ENCODE assay signal across 11 cellular contexts in the genomic region with DNA sequence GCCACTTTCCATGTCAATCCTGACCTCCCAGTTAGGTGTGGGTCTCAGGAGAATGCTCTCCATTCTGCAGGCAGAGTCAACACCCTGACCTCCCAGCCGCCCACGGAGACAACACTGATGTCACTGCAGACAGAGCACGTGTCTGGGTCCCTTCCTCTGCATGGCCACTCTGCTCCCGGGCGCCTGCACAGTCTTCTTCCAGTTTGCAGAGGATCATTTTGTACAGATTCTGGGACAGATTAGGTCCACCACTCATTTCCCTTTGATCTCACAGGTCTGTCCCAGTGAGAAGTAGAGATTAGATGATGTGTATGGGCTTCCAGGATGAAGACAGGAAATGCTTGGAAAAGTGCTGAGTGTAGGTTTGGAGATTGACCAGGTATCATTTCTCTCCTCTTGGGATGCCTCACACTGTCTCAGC. TPM values are rescaled to one million over a fixed set of nuclear protein-coding genes. Genes with fewer than 3 reads are reported as not detected.
DNase-seq lines count a peak whose midpoint lies in the region; ATAC-seq and TF ChIP-seq lines count a peak whose summit lies in the region.
"Had no signal": no experiment of that assay in that cellular context is flagged by ENCODE, and none has a peak within 500 bp of the region (broad histone marks: within the 10 kb centered on the region; RNA-seq: fewer than 3 reads in every experiment).

No MANE protein-coding gene starts in this region.

- CTCF ChIA-PET in activated CD4-positive, alpha-beta memory T cell treated with anti-CD3 and anti-CD28 coated beads for 36 hours (lab: Charles Lee) = no interaction called here
- CTCF ChIA-PET in activated CD4-positive, alpha-beta memory T cell treated with anti-CD3 and anti-CD28 coated beads, Interleukin-2, amount 10 ng/mL, durations not matched to agents 7 days and 5 days (lab: Charles Lee) = no interaction called here

- no peaks in the 10 kb centered on the region for H3K9me3 Mint-ChIP-seq in activated CD4-positive, alpha-beta memory T cell treated with anti-CD3 and anti-CD28 coated beads for 36 hours
- no peaks in the 10 kb centered on the region for H3K9me3 Mint-ChIP-seq in activated CD4-positive, alpha-beta memory T cell treated with anti-CD3 and anti-CD28 coated beads, Interleukin-2, amount 10 ng/mL, durations not matched to agents 7 days and 5 days

- H3K36me3 Mint-ChIP-seq in activated CD4-positive, alpha-beta memory T cell treated with anti-CD3 and anti-CD28 coated beads for 36 hours = no peaks in the 10 kb centered on the region
- no peaks in the 10 kb centered on the region for H3K36me3 Mint-ChIP-seq in activated CD4-positive, alpha-beta memory T cell treated with anti-CD3 and anti-CD28 coated beads, Interleukin-2, amount 10 ng/mL, durations not matched to agents 7 days and 5 days (ENCODE audit: low read depth)

- H3K27ac Mint-ChIP-seq in activated CD4-positive, alpha-beta memory T cell treated with anti-CD3 and anti-CD28 coated beads for 36 hours = no peak overlapping the region
- H3K27ac Mint-ChIP-seq in activated CD4-positive, alpha-beta memory T cell treated with anti-CD3 and anti-CD28 coated beads, Interleukin-2, amount 10 ng/mL, durations not matched to agents 7 days and 5 days = no peak overlapping the region

- intact Hi-C loops in activated CD4-positive, alpha-beta memory T cell treated with anti-CD3 and anti-CD28 coated beads for 36 hours (cut with micrococcal nuclease) = no loop called here
- intact Hi-C loops in lower lobe of right lung (cut with DNase I) (no loop called here), transverse colon (cut with DNase I; ENCODE audit: low total_unique reads) (no loop called here)

- H3K9me3 ChIP-seq in lower lobe of right lung (no peaks in the 10 kb centered on the region), transverse colon (no peaks in the 10 kb centered on the region)

- TF ChIP-seq EP300 in transverse colon (IDR thresholded peaks at IDR 0.05; ENCODE audit: low read depth) = no peak

- TF ChIP-seq POLR2A in transverse colon (IDR thresholded peaks at IDR 0.05) = no peak

- no peaks in the 10 kb centered on the region for H3K4me1 Mint-ChIP-seq in activated CD4-positive, alpha-beta memory T cell treated with anti-CD3 and anti-CD28 coated beads for 36 hours (ENCODE audit: low read depth)
- peaks cover 4% of the 10 kb centered on the region for H3K4me1 Mint-ChIP-seq in activated CD4-positive, alpha-beta memory T cell treated with anti-CD3 and anti-CD28 coated beads, Interleukin-2, amount 10 ng/mL, durations not matched to agents 7 days and 5 days

- POLR2A ChIA-PET in activated CD4-positive, alpha-beta memory T cell treated with anti-CD3 and anti-CD28 coated beads for 36 hours (lab: Charles Lee) = no interaction called here
- POLR2A ChIA-PET in activated CD4-positive, alpha-beta memory T cell treated with anti-CD3 and anti-CD28 coated beads, Interleukin-2, amount 10 ng/mL, durations not matched to agents 7 days and 5 days (lab: Charles Lee) = no interaction called here

- H3K27me3 ChIP-seq in lower lobe of right lung (ENCODE audit: low read depth) (no peaks in the 10 kb centered on the region), transverse colon (peaks cover 2% of the 10 kb centered on the region)

- peaks cover 26% of the 10 kb centered on the region for H3K4me1 ChIP-seq in lower lobe of right lung
- peaks cover 0 to 8% (median 4%) of the 10 kb centered on the region in 4 donors for H3K4me1 ChIP-seq in transverse colon

- no peak overlapping the region for H3K4me3 ChIP-seq in choroid plexus epithelial cell (ENCODE audit: low read depth, low read length)
- H3K4me3 ChIP-seq in lower lobe of right lung = no peak overlapping the region
- H3K4me3 ChIP-seq in transverse colon = no peak overlapping the region

- in situ Hi-C loops in transverse colon (cut with MboI; ENCODE audit: low pct_ligation_motif_present in 1 of 4, low pct_unique_long_range_greater_than_20kb in 1 of 4, low sequenced_read_pairs in 3 of 4) = loop anchor here in 1 of 4 donors (25.0 kb wide), 1 partner anchor 114 kb away; no protein-coding TSS in a partner anchor

- peaks cover 17% of the 10 kb centered on the region for H3K27me3 Mint-ChIP-seq in activated CD4-positive, alpha-beta memory T cell treated with anti-CD3 and anti-CD28 coated beads for 36 hours
- H3K27me3 Mint-ChIP-seq in activated CD4-positive, alpha-beta memory T cell treated with anti-CD3 and anti-CD28 coated beads, Interleukin-2, amount 10 ng/mL, durations not matched to agents 7 days and 5 days = peaks cover 29% of the 10 kb centered on the region

- TF ChIP-seq CTCF in choroid plexus epithelial cell (conservative IDR thresholded peaks at IDR 0.05; ENCODE audit: low read depth, low read length) = no peak
- no peak for TF ChIP-seq CTCF in lower lobe of right lung (IDR thresholded peaks at IDR 0.05)
- TF ChIP-seq CTCF in transverse colon (IDR thresholded peaks at IDR 0.05) = no peak

- DNase-seq in activated CD4-positive, alpha-beta memory T cell treated with anti-CD3 and anti-CD28 coated beads for 36 hours = peak; percentile 42
- no peak for DNase-seq in activated CD4-positive, alpha-beta memory T cell treated with anti-CD3 and anti-CD28 coated beads, Interleukin-2, amount 10 ng/mL, durations not matched to agents 7 days and 5 days
- DNase-seq in choroid plexus epithelial cell (ENCODE audit: low read depth) = peak; percentile 77
- DNase-seq in lower lobe of right lung = peak; percentile 70
- DNase-seq in transverse colon = no peak
- DNase-seq in mesenteric fat pad (ENCODE audit: low spot score) = no peak
- no peak for DNase-seq in UCSD-AML1 (lab: John Stamatoyannopoulos, UW; ENCODE audit: unreplicated experiment)
- DNase-seq: activated CD4-positive, alpha-beta T cell treated with anti-CD3 and anti-CD28 coated beads, Interleukin-2, amount 50 U/mL, for 4 hours; AML-193 had no signal

- peak overlapping the region; percentile 73 for H3K27ac ChIP-seq in lower lobe of right lung
- H3K27ac ChIP-seq in transverse colon = peak overlapping the region; percentile 0 to 45 (median 20)

- no peak overlapping the region for H3K4me3 Mint-ChIP-seq in activated CD4-positive, alpha-beta memory T cell treated with anti-CD3 and anti-CD28 coated beads for 36 hours
- no peak overlapping the region for H3K4me3 Mint-ChIP-seq in activated CD4-positive, alpha-beta memory T cell treated with anti-CD3 and anti-CD28 coated beads, Interleukin-2, amount 10 ng/mL, durations not matched to agents 7 days and 5 days

- peak; percentile 47 to 56 for ATAC-seq in lower lobe of right lung
- no peak for ATAC-seq in HG02759 (IDR thresholded peaks at IDR 0.05; ENCODE audit: unreplicated experiment)

- WGBS in transverse colon (ENCODE audit: low coverage in 1 of 2), 2 donors = 61% methylated on average over 5 of the region's 5 CpGs; no CpG with 5 or more reads in 1 of the 2 donors

- H3K36me3 ChIP-seq in lower lobe of right lung (no peaks in the 10 kb centered on the region), transverse colon (no peaks in the 10 kb centered on the region)

RNA-seq across cellular contexts. Expression of a gene that starts 8.1 kb away (rescaled TPM):
- not detected for total RNA-seq in activated CD4-positive, alpha-beta memory T cell treated with anti-CD3 and anti-CD28 coated beads for 36 hours
- total RNA-seq in activated CD4-positive, alpha-beta memory T cell treated with anti-CD3 and anti-CD28 coated beads, Interleukin-2, amount 10 ng/mL, durations not matched to agents 7 days and 5 days = not detected
- total RNA-seq in lower lobe of right lung (2.8 TPM), transverse colon (not detected), mesenteric fat pad (not detected)
- total RNA-seq: epithelial cell of proximal tubule had no signal

RNA-seq across cellular contexts. Expression of a gene that starts 15.7 kb away (rescaled TPM):
- 10 to 100 TPM; 14.9 to 16.3 TPM for total RNA-seq in activated CD4-positive, alpha-beta memory T cell treated with anti-CD3 and anti-CD28 coated beads for 36 hours
- total RNA-seq in activated CD4-positive, alpha-beta memory T cell treated with anti-CD3 and anti-CD28 coated beads, Interleukin-2, amount 10 ng/mL, durations not matched to agents 7 days and 5 days = 10 to 100 TPM; 27.0 to 28.7 TPM
- total RNA-seq in lower lobe of right lung = 4.2 TPM
- total RNA-seq in transverse colon = 10 to 100 TPM in 1 of 4 donors, 1 to 10 TPM in 3; 1.9 to 18.0 (median 4.4) TPM
- 0.90 TPM for total RNA-seq in mesenteric fat pad

RNA-seq across cellular contexts. Expression of a gene that starts 49.3 kb away (rescaled TPM):
- total RNA-seq in activated CD4-positive, alpha-beta memory T cell treated with anti-CD3 and anti-CD28 coated beads for 36 hours = 1 to 10 TPM; 1.0 to 1.3 TPM
- 1 to 10 TPM; 2.0 to 2.2 TPM for total RNA-seq in activated CD4-positive, alpha-beta memory T cell treated with anti-CD3 and anti-CD28 coated beads, Interleukin-2, amount 10 ng/mL, durations not matched to agents 7 days and 5 days
- total RNA-seq in lower lobe of right lung = 7.2 TPM
- total RNA-seq in transverse colon = 1 to 10 TPM; 1.8 to 3.7 (median 3.2) TPM
- 1.5 TPM for total RNA-seq in mesenteric fat pad

Comparison
In these comparisons a context has a peak if more than half of its experiments do, and no peak if none do; other contexts are left out.
1. DNase-seq: peak in activated CD4-positive, alpha-beta memory T cell treated with anti-CD3 and anti-CD28 coated beads for 36 hours (single experiment), choroid plexus epithelial cell (single experiment) and lower lobe of right lung (single experiment); none in activated CD4-positive, alpha-beta memory T cell treated with anti-CD3 and anti-CD28 coated beads, Interleukin-2, amount 10 ng/mL, durations not matched to agents 7 days and 5 days (single experiment), transverse colon (single experiment), mesenteric fat pad (single experiment) and UCSD-AML1 (single experiment).